Comparison of ENCODE assay signal across 11 cellular contexts in genomic region chr1:175145899-175146298, GRCh38. TPM values are rescaled to one million over a fixed set of nuclear protein-coding genes. Genes with fewer than 3 reads are reported as not detected.
DNase-seq lines count a peak whose midpoint lies in the region; ATAC-seq and TF ChIP-seq lines count a peak whose summit lies in the region.
"Had no signal": no experiment of that assay in that cellular context is flagged by ENCODE, and none has a peak within 500 bp of the region (broad histone marks: within the 10 kb centered on the region; RNA-seq: fewer than 3 reads in every experiment).

No MANE protein-coding gene starts in this region.

- H3K4me3 ChIP-seq in mesenchymal stem cell (ENCODE audit: insufficient read depth in 1 of 2, low read depth in 1 of 2, low read length in 2 of 2) (peak overlapping the region in 1 of 2 experiments; percentile 56), SJCRH30 (no peak overlapping the region), A673 (ENCODE audit: low read depth, low read length, poor library complexity, severe bottlenecking) (no peak overlapping the region)

- no TSS peak for BruUV-seq in A673 (replicated peaks; lab: Mats Ljungman, UMichigan)

- no peak overlapping the region for H2BK5ac ChIP-seq in mesenchymal stem cell (ENCODE audit: low read depth, low read length, poor library complexity, severe bottlenecking)

- H2BK12ac ChIP-seq in mesenchymal stem cell (ENCODE audit: low read length in 2 of 2), result no peak overlapping the region

- H4K91ac ChIP-seq in mesenchymal stem cell (ENCODE audit: low read length), result no peak overlapping the region

- CTCF ChIA-PET in A673 (lab: Charles Lee), result interaction anchor here (0.6 to 1.4 kb wide), 6 partner anchors 9 to 371 kb away, joined by 3 to 13 read pairs (median 5); no protein-coding TSS in a partner anchor

- no peak overlapping the region for H2BK15ac ChIP-seq in mesenchymal stem cell (ENCODE audit: low read depth, poor library complexity, severe bottlenecking)

- H3K36me3 ChIP-seq in mesenchymal stem cell (ENCODE audit: control insufficient read depth in 1 of 2, insufficient read depth in 2 of 2, low read depth in 1 of 2, low read length in 2 of 2) (no peaks in the 10 kb centered on the region), SJCRH30 (no peaks in the 10 kb centered on the region), A673 (ENCODE audit: insufficient read depth, low read length, poor library complexity, severe bottlenecking) (no peaks in the 10 kb centered on the region)

- H3K27me3 ChIP-seq in mesenchymal stem cell (ENCODE audit: control insufficient read depth in 1 of 2, insufficient read depth in 1 of 2, low read length in 2 of 2) (peaks cover 9 to 25% of the 10 kb centered on the region in 2 experiments), SJCRH30 (no peaks in the 10 kb centered on the region), A673 (replicated peaks; ENCODE audit: insufficient read depth, low read depth, low read length, poor library complexity) (no peaks in the 10 kb centered on the region)

- no peak for TF ChIP-seq CTCF in VCaP (conservative IDR thresholded peaks at IDR 0.05)
- TF ChIP-seq CTCF in A673 (conservative IDR thresholded peaks at IDR 0.05; ENCODE audit: low read depth, low read length), result no peak

- H3K9me3 ChIP-seq in mesenchymal stem cell (ENCODE audit: control insufficient read depth, low read length) (no peaks in the 10 kb centered on the region), SJCRH30 (replicated peaks) (no peaks in the 10 kb centered on the region), A673 (ENCODE audit: low read depth, low read length, poor library complexity, severe bottlenecking) (no peaks in the 10 kb centered on the region)

- peak overlapping the region; percentile 62 for H3K9ac ChIP-seq in mesenchymal stem cell (ENCODE audit: low read length)

- no peak overlapping the region for H3K14ac ChIP-seq in mesenchymal stem cell (ENCODE audit: low read length in 2 of 2)

- no peak overlapping the region for H2BK120ac ChIP-seq in mesenchymal stem cell (ENCODE audit: low read depth, low read length)

- no peak overlapping the region for H3K4me2 ChIP-seq in mesenchymal stem cell (ENCODE audit: low read length, poor library complexity, severe bottlenecking)

- no peak overlapping the region for H2AK5ac ChIP-seq in mesenchymal stem cell (ENCODE audit: low read length, severe bottlenecking)

- H3K4me1 ChIP-seq in mesenchymal stem cell (ENCODE audit: control insufficient read depth, insufficient read depth, low read depth, low read length) (peaks cover 1% of the 10 kb centered on the region), SJCRH30 (peaks cover 3% of the 10 kb centered on the region; the same call in 1 of the 2 replicates), A673 (ENCODE audit: insufficient read depth, low read length, poor library complexity, severe bottlenecking) (no peaks in the 10 kb centered on the region)

- no peak overlapping the region for H3K4ac ChIP-seq in mesenchymal stem cell (ENCODE audit: low read depth in 1 of 2, low read length in 2 of 2)

- no peaks in the 10 kb centered on the region for H3K79me1 ChIP-seq in mesenchymal stem cell (replicated peaks; ENCODE audit: low read length, poor library complexity, severe bottlenecking)

- POLR2A ChIA-PET in A673 (lab: Charles Lee; ENCODE audit: low non-redundant PET), result no interaction called here

- DNase-seq in DMS53 (lab: John Stamatoyannopoulos, UW) (peak; percentile 19), DMS53 treated with DMSO at 0.1 percent for 48 hours (lab: John Stamatoyannopoulos, UW; ENCODE audit: unreplicated experiment) (no peak), NCI-H82 (lab: John Stamatoyannopoulos, UW) (peak; percentile 45), mesenchymal stem cell (no peak), SJCRH30 (no peak), A673 (ENCODE audit: low spot score) (no peak)
- DNase-seq: GF-D8, SIG-M5 had no signal

- ATAC-seq in GM21526 (IDR thresholded peaks at IDR 0.05; ENCODE audit: low FRiP score, unreplicated experiment), result no peak

- WGBS in mesenchymal stem cell, result 94% methylated on average over 3 of the region's 6 CpGs

- H3K23ac ChIP-seq in mesenchymal stem cell (ENCODE audit: low read length in 2 of 2), result no peak overlapping the region

- H4K8ac ChIP-seq in mesenchymal stem cell (ENCODE audit: low read length), result no peak overlapping the region

- no peak overlapping the region for H2AFZ ChIP-seq in mesenchymal stem cell (ENCODE audit: low read depth, low read length)

- no peak overlapping the region for H3K18ac ChIP-seq in mesenchymal stem cell (ENCODE audit: low read depth in 1 of 2, low read length in 2 of 2)

- H3K27ac ChIP-seq in VCaP (peak overlapping the region; percentile 46; the same call in 1 of the 2 replicates), mesenchymal stem cell (ENCODE audit: low read length, poor library complexity, severe bottlenecking) (no peak overlapping the region), SJCRH30 (no peak overlapping the region), A673 (ENCODE audit: low read depth, low read length, poor library complexity, severe bottlenecking) (no peak overlapping the region)
- H3K27ac ChIP-seq: C4-2B had no signal

- intact Hi-C loops in A673 (cut with micrococcal nuclease; ENCODE audit: unreplicated experiment), result loop anchor here (5.0 kb wide), 1 partner anchor 119 kb away; no protein-coding TSS in a partner anchor

RNA-seq across cellular contexts. Expression of gene KIAA0040, which starts 46.7 kb away (rescaled TPM):
- 2.7 TPM for polyA plus RNA-seq in mesenchymal stem cell (2013, experiment 1 of 2)
- 2.7 TPM for polyA plus RNA-seq in mesenchymal stem cell (2013, experiment 2 of 2)
- 1.7 and 2.1 TPM in 2 replicates for total RNA-seq in SJCRH30 (2014; rRNA removed; shearing (Covaris generic))
- total RNA-seq in A673 (2021), result not detected in 2 replicates

Comparison
In these comparisons a context has a peak if more than half of its experiments do, and no peak if none do; other contexts are left out.
1. DNase-seq: peak in DMS53 (single experiment) and NCI-H82 (single experiment); none in DMS53 treated with DMSO at 0.1 percent for 48 hours (single experiment), mesenchymal stem cell (single experiment), SJCRH30 (0 of 2) and A673 (single experiment).